20 cellular contexts compared by ENCODE assay signal in genomic region chr1:14443164-14443787, GRCh38.
DNase-seq lines count a peak whose midpoint lies in the region; ATAC-seq and TF ChIP-seq lines count a peak whose summit lies in the region.
"Had no signal": no experiment of that assay in that cellular context is flagged by ENCODE, and none has a peak within 500 bp of the region (broad histone marks: within the 10 kb centered on the region; RNA-seq: fewer than 3 reads in every experiment).

No MANE protein-coding gene starts in this region.

- H3K4me1 Mint-ChIP-seq in nephron, result peaks cover 15% of the 10 kb centered on the region
- H3K4me1 Mint-ChIP-seq: activated T-helper 17 cell treated with anti-CD3 and anti-CD28 coated beads, Interleukin-2, amount 50 U/mL, for 72 hours; CD4-positive, CD25-positive, alpha-beta regulatory T cell; stimulated activated memory B cell treated with anti-CD40 and anti-IgM and Interleukin-4, amounts not matched to agents 10 μg/mL and 1 μg/mL and 100 μg/mL, for 72 hours had no signal

- no peaks in the 10 kb centered on the region for H3K9me3 ChIP-seq in stomach
- H3K9me3 ChIP-seq: adrenal gland, colonic mucosa, HAP-1, transverse colon had no signal

- WGBS in stomach, 5 donors, result 34 to 53% (median 46%) methylated on average over 4 of the region's 4 CpGs

- TF ChIP-seq EP300 in stomach (IDR thresholded peaks at IDR 0.05), result no peak

- H3K27ac Mint-ChIP-seq in nephron, result peak overlapping the region; percentile 47 to 85 (median 84)
- H3K27ac Mint-ChIP-seq: activated T-helper 17 cell treated with anti-CD3 and anti-CD28 coated beads, Interleukin-2, amount 50 U/mL, for 72 hours; CD4-positive, CD25-positive, alpha-beta regulatory T cell; stimulated activated memory B cell treated with anti-CD40 and anti-IgM and Interleukin-4, amounts not matched to agents 10 μg/mL and 1 μg/mL and 100 μg/mL, for 72 hours; WTC11 had no signal

- H3K27me3 Mint-ChIP-seq in nephron (ENCODE audit: low read depth), result peaks cover 7% of the 10 kb centered on the region
- H3K27me3 Mint-ChIP-seq: CD4-positive, CD25-positive, alpha-beta regulatory T cell; stimulated activated memory B cell treated with anti-CD40 and anti-IgM and Interleukin-4, amounts not matched to agents 10 μg/mL and 1 μg/mL and 100 μg/mL, for 72 hours had no signal

- TF ChIP-seq POLR2A in stomach (IDR thresholded peaks at IDR 0.05), result no peak

- TF ChIP-seq CTCF in nephron (IDR thresholded peaks at IDR 0.05; ENCODE audit: unreplicated experiment in 3 of 3) (no peak), stomach (IDR thresholded peaks at IDR 0.05) (no peak)

- no peaks in the 10 kb centered on the region for H3K36me3 ChIP-seq in stomach
- H3K36me3 ChIP-seq: adrenal gland, colonic mucosa, HAP-1, transverse colon had no signal

- H3K27ac ChIP-seq in caudate nucleus (ENCODE audit: low read depth, low read length) (peak overlapping the region; percentile 22), stomach (no peak overlapping the region)
- H3K27ac ChIP-seq: adrenal gland, colonic mucosa, parathyroid adenoma, transverse colon had no signal

- intact Hi-C loops in stomach (cut with DNase I; ENCODE audit: low total_unique reads), result no loop called here

- no peak overlapping the region for H3K4me3 Mint-ChIP-seq in nephron
- H3K4me3 Mint-ChIP-seq: activated T-helper 17 cell treated with anti-CD3 and anti-CD28 coated beads, Interleukin-2, amount 50 U/mL, for 72 hours; CD4-positive, CD25-positive, alpha-beta regulatory T cell; stimulated activated memory B cell treated with anti-CD40 and anti-IgM and Interleukin-4, amounts not matched to agents 10 μg/mL and 1 μg/mL and 100 μg/mL, for 72 hours; WTC11 had no signal

- peak; percentile 8 for DNase-seq in EL
- DNase-seq in LHCN-M2 (ENCODE audit: low read depth), result peak; percentile 49
- no peak for DNase-seq in caudate nucleus (lab: John Stamatoyannopoulos, UW)
- no peak for DNase-seq in stomach
- no peak for DNase-seq in middle frontal gyrus (ENCODE audit: extremely low spot score, low spot score)
- no peak for DNase-seq in NCI-H146 (lab: John Stamatoyannopoulos, UW)
- DNase-seq: CD4-positive, CD25-positive, alpha-beta regulatory T cell; colonic mucosa; glutamatergic neuron; small intestine; T-helper 1 cell; transverse colon had no signal

- no peak overlapping the region for H3K4me3 ChIP-seq in stomach
- H3K4me3 ChIP-seq: adrenal gland, colonic mucosa, HAP-1, transverse colon had no signal

- no peaks in the 10 kb centered on the region for H3K9me3 Mint-ChIP-seq in nephron
- H3K9me3 Mint-ChIP-seq: stimulated activated memory B cell treated with anti-CD40 and anti-IgM and Interleukin-4, amounts not matched to agents 10 μg/mL and 1 μg/mL and 100 μg/mL, for 72 hours; WTC11 had no signal

- peaks cover 0 to 6% (median 0%) of the 10 kb centered on the region in 3 donors for H3K27me3 ChIP-seq in stomach
- H3K27me3 ChIP-seq: colonic mucosa, transverse colon had no signal

- H3K4me1 ChIP-seq in stomach, result no peaks in the 10 kb centered on the region
- H3K4me1 ChIP-seq: adrenal gland, colonic mucosa, HAP-1, parathyroid adenoma, transverse colon had no signal

- ATAC-seq in HG02588 (IDR thresholded peaks at IDR 0.05; ENCODE audit: unreplicated experiment), result no peak
- ATAC-seq: activated T-helper 17 cell treated with anti-CD3 and anti-CD28 coated beads, Interleukin-2, amount 50 U/mL, for 72 hours; stimulated activated memory B cell treated with anti-CD40 and anti-IgM and Interleukin-4, amounts not matched to agents 10 μg/mL and 1 μg/mL and 100 μg/mL, for 72 hours had no signal

- no peaks in the 10 kb centered on the region for H3K36me3 Mint-ChIP-seq in nephron (ENCODE audit: low read depth)
- H3K36me3 Mint-ChIP-seq: CD4-positive, CD25-positive, alpha-beta regulatory T cell; stimulated activated memory B cell treated with anti-CD40 and anti-IgM and Interleukin-4, amounts not matched to agents 10 μg/mL and 1 μg/mL and 100 μg/mL, for 72 hours; WTC11 had no signal

Comparison
In these comparisons a context has a peak if more than half of its experiments do, and no peak if none do; other contexts are left out.
1. DNase-seq: peak in EL (single experiment) and LHCN-M2 (single experiment); none in caudate nucleus (0 of 61), stomach (single experiment), middle frontal gyrus (single experiment) and NCI-H146 (single experiment).